ENCODE assay signal across 26 cellular contexts in the genomic region with DNA sequence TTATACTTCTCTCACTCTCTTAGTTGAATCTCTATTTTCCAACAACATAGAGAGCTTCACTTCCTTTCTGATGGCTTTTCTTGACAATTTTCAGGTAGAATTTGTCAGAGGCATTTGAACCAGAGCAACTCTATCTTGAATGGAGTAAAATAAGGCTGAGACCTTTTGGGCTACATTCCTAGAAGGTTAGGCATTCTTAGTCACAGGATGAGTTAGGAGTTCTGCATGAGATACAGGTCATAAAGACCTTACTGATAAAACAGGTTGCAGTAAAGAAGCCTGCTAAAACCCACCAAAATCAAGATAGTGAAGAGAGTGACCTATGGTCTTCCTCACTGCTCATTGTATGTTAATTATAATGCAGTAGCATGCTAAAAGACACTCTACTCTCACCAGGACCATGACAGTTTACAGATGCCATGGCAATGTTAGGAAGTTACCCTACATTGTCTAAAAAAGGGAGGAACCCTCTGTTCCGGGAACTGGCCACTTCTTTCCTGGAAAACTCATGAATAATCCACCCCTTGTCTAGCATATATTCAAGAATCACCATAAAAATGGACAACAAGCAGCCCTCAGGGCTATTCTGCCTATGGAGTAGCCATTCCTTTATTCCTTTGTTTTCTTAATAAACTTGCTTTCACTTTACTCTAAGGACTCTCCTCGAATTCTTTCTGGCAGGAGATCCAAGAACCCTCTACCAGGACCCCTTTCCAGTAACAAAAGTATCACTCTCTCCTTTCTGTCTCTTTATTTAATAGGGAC.
"Had no signal": no experiment of that assay in that cellular context is flagged by ENCODE, and none has a peak within 500 bp of the region (broad histone marks: within the 10 kb centered on the region; RNA-seq: fewer than 3 reads in every experiment).

No MANE protein-coding gene starts in this region.

- H3K27me3 ChIP-seq: colonic mucosa, right lobe of liver had no signal

- H3K4me1 Mint-ChIP-seq: activated CD4-positive, alpha-beta T cell treated with anti-CD3 and anti-CD28 coated beads, Interleukin-2, amount 10 ng/mL, durations not matched to agents 24 days and 14 days; activated T-helper 17 cell treated with anti-CD3 and anti-CD28 coated beads, Interleukin-2, amount 50 U/mL, for 72 hours; memory B cell; naive thymus-derived CD8-positive, alpha-beta T cell; neural crest cell had no signal

- H3K9me3 ChIP-seq: colonic mucosa, right lobe of liver, thoracic aorta had no signal

- H3K4me3 Mint-ChIP-seq: activated CD4-positive, alpha-beta memory T cell treated with anti-CD3 and anti-CD28 coated beads for 36 hours; activated CD4-positive, alpha-beta T cell treated with anti-CD3 and anti-CD28 coated beads, Interleukin-2, amount 10 ng/mL, durations not matched to agents 24 days and 14 days; activated T-cell treated with anti-CD3 and anti-CD28 coated beads, Interleukin-2, amount 50 U/mL, for 4 hours; activated T-helper 17 cell treated with anti-CD3 and anti-CD28 coated beads, Interleukin-2, amount 50 U/mL, for 72 hours; memory B cell; naive thymus-derived CD8-positive, alpha-beta T cell; neural crest cell; stimulated activated naive CD8-positive, alpha-beta T cell treated with anti-CD3 and anti-CD28 coated beads, Interleukin-15, Interleukin-2, amounts not matched to agents 100 ng/mL and 50 ng/mL, for 24 hours; T-helper 1 cell treated with Interleukin-12 subunit alpha and Interleukin-12 subunit beta and Interleukin-4 antibody, amounts not matched to agents 30 μg/mL and 1 μg/mL, for 36 hours had no signal

- DNase-seq: activated CD4-positive, alpha-beta memory T cell treated with anti-CD3 and anti-CD28 coated beads for 36 hours; activated CD4-positive, alpha-beta T cell treated with anti-CD3 and anti-CD28 coated beads, Interleukin-2, amount 10 ng/mL, durations not matched to agents 24 days and 14 days; activated CD4-positive, CD25-positive, alpha-beta regulatory T cell treated with anti-CD3 and anti-CD28 coated beads, Interleukin-2, amount 50 U/mL, for 72 hours; activated CD8-positive, alpha-beta memory T cell treated with anti-CD3 and anti-CD28 coated beads, Interleukin-2, amount 50 U/mL, for 48 hours; activated gamma-delta T cell treated with Interleukin-2 at 50 U/mL for 16 hours; activated naive CD4-positive, alpha-beta T cell treated with anti-CD3 and anti-CD28 coated beads, Interleukin-2, amount 50 U/mL, for 16 hours; activated T-cell treated with anti-CD3 and anti-CD28 coated beads, Interleukin-2, amount 50 U/mL, for 4 hours; amniotic stem cell; colonic mucosa; effector memory CD4-positive, alpha-beta T cell; head of caudate nucleus; hippocampal formation; kidney; naive thymus-derived CD8-positive, alpha-beta T cell; posterior cingulate gyrus; right lobe of liver; stimulated activated CD4-positive, alpha-beta T cell treated with anti-CD3 and anti-CD28 coated beads, Interleukin-4, amount 100 ng/mL, for 1 hour; T-helper 9 cell; trophoblast cell; WERI-Rb-1 had no signal

- H3K27ac Mint-ChIP-seq: activated CD4-positive, alpha-beta memory T cell treated with anti-CD3 and anti-CD28 coated beads for 36 hours; activated CD4-positive, alpha-beta T cell treated with anti-CD3 and anti-CD28 coated beads, Interleukin-2, amount 10 ng/mL, durations not matched to agents 24 days and 14 days; activated T-helper 17 cell treated with anti-CD3 and anti-CD28 coated beads, Interleukin-2, amount 50 U/mL, for 72 hours; memory B cell; stimulated activated naive CD8-positive, alpha-beta T cell treated with anti-CD3 and anti-CD28 coated beads, Interleukin-15, Interleukin-2, amounts not matched to agents 100 ng/mL and 50 ng/mL, for 24 hours; T-helper 1 cell treated with Interleukin-12 subunit alpha and Interleukin-12 subunit beta and Interleukin-4 antibody, amounts not matched to agents 30 μg/mL and 1 μg/mL, for 36 hours had no signal

- H3K36me3 Mint-ChIP-seq: activated CD4-positive, alpha-beta memory T cell treated with anti-CD3 and anti-CD28 coated beads for 36 hours; memory B cell had no signal

- H3K4me1 ChIP-seq: colonic mucosa, right lobe of liver had no signal

- H3K27ac ChIP-seq: colonic mucosa, right lobe of liver, thoracic aorta, WERI-Rb-1 had no signal

- ATAC-seq: activated T-cell treated with anti-CD3 and anti-CD28 coated beads, Interleukin-2, amount 50 U/mL, for 4 hours; activated T-helper 17 cell treated with anti-CD3 and anti-CD28 coated beads, Interleukin-2, amount 50 U/mL, for 72 hours; naive thymus-derived CD8-positive, alpha-beta T cell; right lobe of liver had no signal

- H3K27me3 Mint-ChIP-seq: activated CD4-positive, alpha-beta memory T cell treated with anti-CD3 and anti-CD28 coated beads for 36 hours; activated CD4-positive, alpha-beta T cell treated with anti-CD3 and anti-CD28 coated beads, Interleukin-2, amount 10 ng/mL, durations not matched to agents 24 days and 14 days; activated T-helper 17 cell treated with anti-CD3 and anti-CD28 coated beads, Interleukin-2, amount 50 U/mL, for 72 hours; memory B cell; naive thymus-derived CD8-positive, alpha-beta T cell; stimulated activated naive CD8-positive, alpha-beta T cell treated with anti-CD3 and anti-CD28 coated beads, Interleukin-15, Interleukin-2, amounts not matched to agents 100 ng/mL and 50 ng/mL, for 24 hours had no signal

- H3K4me3 ChIP-seq: colonic mucosa, right lobe of liver, thoracic aorta had no signal

- H3K36me3 ChIP-seq: colonic mucosa, right lobe of liver, thoracic aorta, WERI-Rb-1 had no signal
